In the genomic region with DNA sequence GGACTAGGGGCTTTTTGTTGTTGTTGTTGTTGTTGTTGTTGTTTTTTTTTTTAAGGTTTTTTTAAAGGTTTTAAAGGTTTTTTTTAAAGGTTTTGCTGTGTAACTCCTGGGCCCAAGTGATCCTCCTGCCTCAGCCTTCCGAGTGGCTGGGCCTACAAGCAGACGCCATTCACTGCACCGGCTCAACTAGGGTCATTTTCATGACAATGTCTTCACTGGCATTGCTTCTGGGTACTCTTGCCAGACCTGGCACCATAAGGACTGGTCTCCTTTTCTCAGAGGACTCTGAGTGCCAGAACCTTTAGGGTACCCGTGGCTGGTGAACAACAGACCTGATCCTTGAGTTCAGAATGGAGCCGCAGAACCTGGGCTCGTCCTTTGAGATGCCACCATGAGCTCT, we compare ENCODE assay signal across 14 cellular contexts.
"Had no signal": no experiment of that assay in that cellular context is flagged by ENCODE, and none has a peak within 500 bp of the region (broad histone marks: within the 10 kb centered on the region; RNA-seq: fewer than 3 reads in every experiment).

No MANE protein-coding gene starts in this region.

- H3K27me3 Mint-ChIP-seq: activated CD4-positive, alpha-beta memory T cell treated with anti-CD3 and anti-CD28 coated beads for 36 hours; activated naive CD8-positive, alpha-beta T cell treated with anti-CD3 and anti-CD28 coated beads, Interleukin-2, amount 10 ng/mL, durations not matched to agents 7 days and 5 days; effector memory CD8-positive, alpha-beta T cell had no signal

- H3K27ac Mint-ChIP-seq: activated CD4-positive, alpha-beta memory T cell treated with anti-CD3 and anti-CD28 coated beads for 36 hours; activated naive CD8-positive, alpha-beta T cell treated with anti-CD3 and anti-CD28 coated beads, Interleukin-2, amount 10 ng/mL, durations not matched to agents 7 days and 5 days had no signal

- DNase-seq: activated CD4-positive, alpha-beta memory T cell treated with anti-CD3 and anti-CD28 coated beads for 36 hours; activated effector memory CD4-positive, alpha-beta T cell treated with Interleukin-2 at 50 U/mL for 16 hours; activated naive CD8-positive, alpha-beta T cell treated with anti-CD3 and anti-CD28 coated beads, Interleukin-2, amount 10 ng/mL, durations not matched to agents 7 days and 5 days; anterior cingulate cortex; brain microvascular endothelial cell; effector memory CD8-positive, alpha-beta T cell; midbrain; stimulated activated CD4-positive, alpha-beta T cell treated with anti-CD3 and anti-CD28 coated beads, Interleukin-1b, Interleukin-23, amount 100 ng/mL, for 48 hours; T-helper 9 cell had no signal

- H3K9me3 ChIP-seq: thoracic aorta had no signal

- H3K4me3 ChIP-seq: lung, thoracic aorta had no signal

- H3K9me3 Mint-ChIP-seq: activated CD4-positive, alpha-beta memory T cell treated with anti-CD3 and anti-CD28 coated beads for 36 hours; activated naive CD8-positive, alpha-beta T cell treated with anti-CD3 and anti-CD28 coated beads, Interleukin-2, amount 10 ng/mL, durations not matched to agents 7 days and 5 days; effector memory CD8-positive, alpha-beta T cell; neural crest cell had no signal

- H3K27ac ChIP-seq: brain microvascular endothelial cell, thoracic aorta had no signal

- H3K4me3 Mint-ChIP-seq: activated CD4-positive, alpha-beta memory T cell treated with anti-CD3 and anti-CD28 coated beads for 36 hours; activated naive CD8-positive, alpha-beta T cell treated with anti-CD3 and anti-CD28 coated beads, Interleukin-2, amount 10 ng/mL, durations not matched to agents 7 days and 5 days; effector memory CD8-positive, alpha-beta T cell; neural crest cell had no signal

- H3K4me1 Mint-ChIP-seq: neural crest cell had no signal

- H3K27me3 ChIP-seq: brain microvascular endothelial cell had no signal

- ATAC-seq: activated CD4-positive, CD25-positive, alpha-beta regulatory T cell treated with anti-CD3 and anti-CD28 coated beads, Interleukin-2, amount 50 U/mL, for 24 hours; effector memory CD8-positive, alpha-beta T cell; left colon had no signal
